In the genomic region with DNA sequence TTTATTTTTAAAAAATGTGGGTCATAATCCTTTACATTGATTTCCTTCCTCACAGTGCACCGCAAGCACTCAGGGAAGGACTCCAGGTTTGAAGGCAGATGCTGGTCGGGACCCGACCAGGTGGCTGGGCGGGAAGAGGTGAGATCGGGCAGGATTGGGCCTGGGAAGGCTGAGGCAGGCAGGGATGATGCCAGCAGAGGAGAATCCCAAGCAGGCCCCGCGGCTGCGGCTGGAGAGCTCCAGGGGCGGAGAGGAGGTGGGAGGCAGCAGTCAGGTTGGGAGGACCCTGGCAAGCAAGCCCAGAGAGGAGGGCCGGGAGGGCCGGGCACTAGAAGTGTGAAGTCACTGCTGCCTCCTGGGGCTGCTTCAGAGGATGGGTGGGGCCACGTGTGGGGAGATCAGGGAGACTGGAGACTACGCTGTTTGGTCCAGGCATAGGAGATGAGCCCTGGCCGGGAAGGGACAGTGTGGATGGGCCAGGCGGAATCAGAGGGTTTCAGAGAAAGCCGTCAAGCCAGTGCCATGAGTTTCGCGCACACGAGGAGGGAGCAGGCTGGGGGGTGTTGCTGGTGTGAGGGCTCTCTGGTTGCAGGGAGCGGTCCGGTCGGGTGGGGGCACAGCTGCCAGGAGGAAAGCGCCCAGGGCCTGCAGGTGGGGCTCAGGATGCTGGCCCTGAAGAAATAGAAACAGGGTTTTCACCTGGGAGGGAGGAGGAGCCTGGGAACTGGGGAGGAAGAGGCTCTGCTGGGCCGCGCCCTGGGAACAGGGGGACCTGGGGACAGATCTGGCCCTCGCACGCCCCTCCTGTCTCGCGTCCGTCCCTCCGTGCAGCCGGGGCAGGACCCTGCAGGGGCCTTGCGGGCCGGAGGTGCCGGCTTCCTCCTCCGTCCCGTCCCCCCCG, we compare ENCODE assay signal across 8 cellular contexts. TPM values are rescaled to one million over a fixed set of nuclear protein-coding genes. Genes with fewer than 3 reads are reported as not detected.
DNase-seq lines count a peak whose midpoint lies in the region; ATAC-seq and TF ChIP-seq lines count a peak whose summit lies in the region.

No MANE protein-coding gene starts in this region.

- H3K4me1 ChIP-seq in colonic mucosa: no peaks in the 10 kb centered on the region
- peaks cover 40% of the 10 kb centered on the region for H3K4me1 ChIP-seq in mesenchymal stem cell (ENCODE audit: control insufficient read depth, insufficient read depth, low read depth, low read length)
- peaks cover 0 to 10% of the 10 kb centered on the region in 2 donors for H3K4me1 ChIP-seq in uterus

- peak overlapping the region in 1 of 2 experiments; percentile 82 for H3K14ac ChIP-seq in mesenchymal stem cell (ENCODE audit: low read length in 2 of 2)

- peak overlapping the region; percentile 39 for H2AFZ ChIP-seq in mesenchymal stem cell (ENCODE audit: low read depth, low read length)

- H3K9me3 ChIP-seq in colonic mucosa (no peaks in the 10 kb centered on the region), mesenchymal stem cell (ENCODE audit: control insufficient read depth, low read length) (peaks cover 16% of the 10 kb centered on the region), uterus (no peaks in the 10 kb centered on the region)

- H3K9ac ChIP-seq in colonic mucosa (ENCODE audit: low read depth in 2 of 2, low read length in 2 of 2) (no peak overlapping the region), mesenchymal stem cell (ENCODE audit: low read length) (peak overlapping the region; percentile 49)

- peak overlapping the region in 1 of 2 experiments; percentile 93 for H2BK12ac ChIP-seq in mesenchymal stem cell (ENCODE audit: low read length in 2 of 2)

- peak; percentile 86 for DNase-seq in Right ventricle myocardium inferior (ENCODE audit: missing footprints)
- DNase-seq in cardiac septum (ENCODE audit: low spot score): no peak
- DNase-seq in colonic mucosa: no peak
- peak; percentile 60 for DNase-seq in mesenchymal stem cell
- DNase-seq in uterus: peak; percentile 82 to 86
- DNase-seq in NCI-H146 (lab: John Stamatoyannopoulos, UW): no peak
- no peak for DNase-seq in activated CD4-positive, CD25-positive, alpha-beta regulatory T cell treated with anti-CD3 and anti-CD28 coated beads, Interleukin-2, amount 50 U/mL, for 72 hours
- no peak for DNase-seq in CD1c-positive myeloid dendritic cell (ENCODE audit: extremely low spot score)

- TF ChIP-seq CTCF in colonic mucosa (IDR thresholded peaks at IDR 0.05) (no peak), uterus (IDR thresholded peaks at IDR 0.05) (no peak)

- H2BK5ac ChIP-seq in mesenchymal stem cell (ENCODE audit: low read depth, low read length, poor library complexity, severe bottlenecking): peak overlapping the region; percentile 21

- peak overlapping the region; percentile 94 for H3K4me2 ChIP-seq in mesenchymal stem cell (ENCODE audit: low read length, poor library complexity, severe bottlenecking)

- peak overlapping the region; percentile 60 to 89 for H3K4ac ChIP-seq in mesenchymal stem cell (ENCODE audit: low read depth in 1 of 2, low read length in 2 of 2)

- peak overlapping the region; percentile 56 for H2AK5ac ChIP-seq in mesenchymal stem cell (ENCODE audit: low read length, severe bottlenecking)

- H4K91ac ChIP-seq in mesenchymal stem cell (ENCODE audit: low read length): peak overlapping the region; percentile 76

- intact Hi-C loops in Right ventricle myocardium inferior (cut with DNase I) (loop anchor here (2.0 kb wide), 2 partner anchors 35 to 39 kb away; no protein-coding TSS in a partner anchor), cardiac septum (cut with DNase I) (no loop called here), colonic mucosa (cut with DNase I) (no loop called here), uterus (cut with DNase I; ENCODE audit: low total_unique reads) (no loop called here)

- peak overlapping the region; percentile 75 for H2BK120ac ChIP-seq in mesenchymal stem cell (ENCODE audit: low read depth, low read length)

- WGBS in mesenchymal stem cell: 19% methylated on average over 32 of the region's 38 CpGs

- peak overlapping the region; percentile 76 to 95 for H3K18ac ChIP-seq in mesenchymal stem cell (ENCODE audit: low read depth in 1 of 2, low read length in 2 of 2)

- H3K4me3 ChIP-seq in colonic mucosa: peak overlapping the region; percentile 34
- peak overlapping the region; percentile 57 to 67 for H3K4me3 ChIP-seq in mesenchymal stem cell (ENCODE audit: insufficient read depth in 1 of 2, low read depth in 1 of 2, low read length in 2 of 2)
- H3K4me3 ChIP-seq in uterus: peak overlapping the region; percentile 42 to 77

- peaks cover 3% of the 10 kb centered on the region for H3K79me1 ChIP-seq in mesenchymal stem cell (replicated peaks; ENCODE audit: low read length, poor library complexity, severe bottlenecking)

- TF ChIP-seq POLR2A in uterus (IDR thresholded peaks at IDR 0.05): peak; percentile 22 to 41

- H4K8ac ChIP-seq in mesenchymal stem cell (ENCODE audit: low read length): peak overlapping the region; percentile 87

- peak overlapping the region; percentile 99 for H2BK15ac ChIP-seq in mesenchymal stem cell (ENCODE audit: low read depth, poor library complexity, severe bottlenecking)

- H3K36me3 ChIP-seq in colonic mucosa (no peaks in the 10 kb centered on the region), mesenchymal stem cell (ENCODE audit: control insufficient read depth in 1 of 2, insufficient read depth in 2 of 2, low read depth in 1 of 2, low read length in 2 of 2) (peaks cover 3 to 16% of the 10 kb centered on the region in 2 experiments), uterus (no peaks in the 10 kb centered on the region)

- H3K27me3 ChIP-seq in colonic mucosa: peaks cover 21% of the 10 kb centered on the region
- H3K27me3 ChIP-seq in mesenchymal stem cell (ENCODE audit: control insufficient read depth in 1 of 2, insufficient read depth in 1 of 2, low read length in 2 of 2): no peaks in the 10 kb centered on the region
- no peaks in the 10 kb centered on the region for H3K27me3 ChIP-seq in uterus

- peak overlapping the region in 1 of 2 experiments; percentile 90 for H3K23ac ChIP-seq in mesenchymal stem cell (ENCODE audit: low read length in 2 of 2)

- ATAC-seq in Right ventricle myocardium inferior: peak; percentile 66

- H3K27ac ChIP-seq in colonic mucosa (peak overlapping the region; percentile 27), mesenchymal stem cell (ENCODE audit: low read length, poor library complexity, severe bottlenecking) (peak overlapping the region; percentile 65), uterus (peak overlapping the region; percentile 76 to 81)

RNA-seq across cellular contexts. Expression of a gene that starts 0.9 kb away (rescaled TPM):
- total RNA-seq in Right ventricle myocardium inferior (51.6 TPM), cardiac septum (77.0 TPM), colonic mucosa (10 to 100 TPM in 1 of 2 donors, 1 to 10 TPM in 1; 8.4 to 22.3 TPM), uterus (100 to 1,000 TPM in 3 of 4 donors, 10 to 100 TPM in 1; 73.0 to 223 (median 152) TPM)
- 330 TPM for polyA plus RNA-seq in mesenchymal stem cell (2013, experiment 1 of 2)
- polyA plus RNA-seq in mesenchymal stem cell (2013, experiment 2 of 2): 322 TPM

Comparison
In these comparisons a context has a peak if more than half of its experiments do, and no peak if none do; other contexts are left out.
1. DNase-seq: peak in Right ventricle myocardium inferior (single experiment), mesenchymal stem cell (single experiment) and uterus (2 of 2); none in cardiac septum (single experiment), colonic mucosa (single experiment), NCI-H146 (single experiment), activated CD4-positive, CD25-positive, alpha-beta regulatory T cell treated with anti-CD3 and anti-CD28 coated beads, Interleukin-2, amount 50 U/mL, for 72 hours (single experiment) and CD1c-positive myeloid dendritic cell (single experiment).
2. H3K27ac ChIP-seq: peak in every context shown above with its lines; median percentile 78 in uterus; 65 in mesenchymal stem cell; 27 in colonic mucosa.
3. Peak in every context shown above with its lines, with median percentiles within 50 percentile points of each other: H3K4me3 ChIP-seq.